Comparison of ENCODE assay signal across 2 cellular contexts in genomic region chr14:32542507-32542906, GRCh38.
TF ChIP-seq lines count a peak whose summit lies in the region.

No MANE protein-coding gene starts in this region.

TF ChIP-seq in IMR-90, 13 proteins besides CTCF, POLR2A, EP300 and RAD21:
- TF ChIP-seq FOS (IDR thresholded peaks at IDR 0.05; ENCODE audit: low read depth, low read length): no peak
- no peak for TF ChIP-seq MXI1 (IDR thresholded peaks at IDR 0.05; ENCODE audit: borderline replicate concordance, low read depth, low read length)
- TF ChIP-seq CEBPB (IDR thresholded peaks at IDR 0.05; ENCODE audit: low read depth, low read length): no peak
- TF ChIP-seq ELK1 (IDR thresholded peaks at IDR 0.05; ENCODE audit: borderline replicate concordance, low read depth, low read length): no peak

TF ChIP-seq in H1, 55 proteins besides CTCF, POLR2A, EP300 and RAD21:
- TF ChIP-seq TCF12 (IDR thresholded peaks at IDR 0.05; ENCODE audit: low read depth, low read length) (no peak), SAP30 (IDR thresholded peaks at IDR 0.05; ENCODE audit: insufficient read depth, insufficient replicate concordance, low read length) (no peak), CEBPB (IDR thresholded peaks at IDR 0.05; ENCODE audit: low read depth, low read length) (no peak), TAF7 (optimal IDR thresholded peaks at IDR 0.05; ENCODE audit: borderline replicate concordance, low read depth, low read length) (no peak), SIN3A (conservative IDR thresholded peaks at IDR 0.05 in 1 of 2, IDR thresholded peaks at IDR 0.05 in 1 of 2; ENCODE audit: low read depth in 1 of 2, low read length in 2 of 2) (no peak), RFX5 (IDR thresholded peaks at IDR 0.05; ENCODE audit: borderline replicate concordance, low read depth, low read length) (no peak), GABPA (IDR thresholded peaks at IDR 0.05; ENCODE audit: borderline replicate concordance, insufficient read depth, low read length) (no peak), TAF1 (IDR thresholded peaks at IDR 0.05; ENCODE audit: low read depth, low read length) (no peak), ATF2 (IDR thresholded peaks at IDR 0.05; ENCODE audit: low read length) (no peak)
